In the genomic region with DNA sequence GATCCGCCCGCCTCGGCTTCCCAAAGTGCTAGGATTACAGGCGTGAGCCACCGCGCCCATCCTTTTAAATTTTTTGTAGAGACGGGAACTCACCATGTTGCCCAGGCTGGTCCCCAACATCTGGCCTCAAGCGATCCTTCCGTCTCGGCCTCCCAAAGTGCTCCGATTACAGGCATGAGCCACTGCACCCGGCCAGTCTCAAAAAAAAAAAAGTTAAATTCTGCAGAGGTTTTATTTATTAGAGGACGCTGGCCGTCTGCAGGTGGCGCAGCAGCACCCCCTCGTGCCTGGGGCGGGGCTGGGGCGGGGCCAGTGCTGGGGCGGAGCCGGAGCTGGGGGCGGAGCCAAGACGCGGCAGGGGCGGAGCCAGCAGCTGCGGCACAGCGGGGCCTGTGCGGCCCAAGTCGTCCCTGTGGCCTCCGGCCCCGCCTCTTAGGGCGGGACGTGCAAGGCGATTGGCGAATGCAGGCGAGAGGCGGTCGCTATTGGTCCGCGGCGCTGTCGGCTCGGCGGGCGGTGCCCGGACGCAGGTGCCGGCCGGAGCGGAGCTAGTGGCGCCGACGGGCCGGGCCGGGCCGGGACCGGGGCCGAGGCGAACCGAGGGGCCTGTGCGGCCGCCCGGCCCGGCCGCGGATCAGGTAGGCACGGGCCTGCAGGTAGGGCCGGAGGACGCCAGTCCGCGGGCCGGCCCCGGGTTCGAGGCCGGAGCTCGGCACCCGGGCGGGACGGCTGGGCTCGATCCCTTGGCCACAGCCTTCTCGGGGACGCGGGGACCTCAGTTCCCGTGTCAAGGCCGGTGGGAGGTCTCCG, we compare ENCODE assay signal across 8 cellular contexts. TPM values are rescaled to one million over a fixed set of nuclear protein-coding genes. Genes with fewer than 3 reads are reported as not detected.
DNase-seq lines count a peak whose midpoint lies in the region; TF ChIP-seq lines count a peak whose summit lies in the region.

A gene with protein sequence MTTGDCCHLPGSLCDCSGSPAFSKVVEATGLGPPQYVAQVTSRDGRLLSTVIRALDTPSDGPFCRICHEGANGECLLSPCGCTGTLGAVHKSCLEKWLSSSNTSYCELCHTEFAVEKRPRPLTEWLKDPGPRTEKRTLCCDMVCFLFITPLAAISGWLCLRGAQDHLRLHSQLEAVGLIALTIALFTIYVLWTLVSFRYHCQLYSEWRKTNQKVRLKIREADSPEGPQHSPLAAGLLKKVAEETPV (plus strand): TSS at position 523 of the 810 bp plus-strand sequence. CDS start 8,536 bp downstream, outside the sequence.

- H3K4me3 ChIP-seq in HAP-1 (peak within 1 kb of the TSS; percentile 55), MG63 (peak within 1 kb of the TSS; percentile 55), stomach (peak within 1 kb of the TSS; percentile 80 to 94 (median 86))

- TF ChIP-seq CTCF in neural crest cell (conservative IDR thresholded peaks at IDR 0.05) (peak; percentile 71), stomach (IDR thresholded peaks at IDR 0.05) (peak in 5 of 7 experiments; percentile 32 to 79 (median 55))

- intact Hi-C loops in stomach (cut with DNase I; ENCODE audit: low total_unique reads) = no loop called here

- 3 to 10% (median 7%) methylated on average over 35 to 84 of the region's 85 CpGs for WGBS in stomach, 5 donors

- H3K9me3 ChIP-seq in HAP-1 (no peaks in the 10 kb centered on the region), MG63 (no peaks in the 10 kb centered on the region), stomach (no peaks in the 10 kb centered on the region)

- no peaks in the 10 kb centered on the region for H3K27me3 Mint-ChIP-seq in neural crest cell (ENCODE audit: low read depth)

- no peak within 1 kb of the TSS for H3K27ac Mint-ChIP-seq in neural crest cell (ENCODE audit: unreplicated experiment)

- peaks cover 18% of the 10 kb centered on the region for H3K4me1 ChIP-seq in HAP-1
- peaks cover 13 to 50% (median 27%) of the 10 kb centered on the region in 4 donors for H3K4me1 ChIP-seq in stomach

- H3K4me3 Mint-ChIP-seq in neural crest cell = peak within 1 kb of the TSS; percentile 74

- H3K4me1 Mint-ChIP-seq in neural crest cell = peaks cover 8% of the 10 kb centered on the region

- no peaks in the 10 kb centered on the region for H3K9me3 Mint-ChIP-seq in neural crest cell

- H3K27me3 ChIP-seq in HAP-1 (ENCODE audit: low read depth) (no peaks in the 10 kb centered on the region), MG63 (no peaks in the 10 kb centered on the region), stomach (no peaks in the 10 kb centered on the region)

- TF ChIP-seq POLR2A in stomach (IDR thresholded peaks at IDR 0.05) = no peak

- no peak for TF ChIP-seq EP300 in stomach (IDR thresholded peaks at IDR 0.05)

- in situ Hi-C loops in HAP-1 (cut with MboI; ENCODE audit: low sequenced_read_pairs) = no loop called here

- H3K27ac ChIP-seq in stomach = peak within 1 kb of the TSS; percentile 48 to 89 (median 80)

- H3K36me3 Mint-ChIP-seq in neural crest cell (ENCODE audit: low read depth) = no peaks in the 10 kb centered on the region

- peak; percentile 96 for DNase-seq in GDM1 (lab: John Stamatoyannopoulos, UW)
- DNase-seq in HAP-1 (ENCODE audit: low spot score in 2 of 2) = peak; percentile 94 to 96
- DNase-seq in MG63 = peak; percentile 99
- peak; percentile 82 to 93 for DNase-seq in SHP77 (lab: John Stamatoyannopoulos, UW)
- peak; percentile 98 for DNase-seq in activated effector memory CD4-positive, alpha-beta T cell treated with Interleukin-2 at 50 U/mL for 16 hours
- peak; percentile 97 for DNase-seq in fibroblast of the conjunctiva (ENCODE audit: low read depth)
- DNase-seq in neural crest cell (ENCODE audit: low read depth, low spot score) = peak; percentile 93
- DNase-seq in stomach = peak; percentile 98

- H3K36me3 ChIP-seq in HAP-1 (replicated peaks) (no peaks in the 10 kb centered on the region), MG63 (no peaks in the 10 kb centered on the region), stomach (no peaks in the 10 kb centered on the region)

RNA-seq across cellular contexts. Expression of the gene that starts here (rescaled TPM):
- 60.2 and 89.4 TPM in 2 replicates for total RNA-seq in MG63 (2014; rRNA removed; shearing (Covaris generic); ENCODE audit: low replicate concordance)
- total RNA-seq in neural crest cell (13.6 and 14.6 TPM in 2 replicates), stomach (10 to 100 TPM; 24.3 to 98.2 (median 33.4) TPM)
- polyA plus RNA-seq in stomach = 10 to 100 TPM; 23.5 to 43.4 (median 38.2) TPM

Comparison
In these comparisons a context has a peak if more than half of its experiments do, and no peak if none do; other contexts are left out.
1. Peak in every context shown above with its lines: DNase-seq, H3K4me3 ChIP-seq and H3K27ac ChIP-seq.